13 cellular contexts compared by ENCODE assay signal in genomic region chr1:103529746-103530145, GRCh38. TPM values are rescaled to one million over a fixed set of nuclear protein-coding genes. Genes with fewer than 3 reads are reported as not detected.
DNase-seq lines count a peak whose midpoint lies in the region; TF ChIP-seq lines count a peak whose summit lies in the region.
"Had no signal": no experiment of that assay in that cellular context is flagged by ENCODE, and none has a peak within 500 bp of the region (broad histone marks: within the 10 kb centered on the region; RNA-seq: fewer than 3 reads in every experiment).

No MANE protein-coding gene starts in this region.

- no peaks in the 10 kb centered on the region for H3K9me2 ChIP-seq in hepatocyte (replicated peaks; ENCODE audit: insufficient read depth)

- no peak overlapping the region for H3K4me3 ChIP-seq in hepatocyte
- H3K4me3 ChIP-seq: A549 had no signal

- no peaks in the 10 kb centered on the region for H3K27me3 ChIP-seq in hepatocyte
- H3K27me3 ChIP-seq: dorsolateral prefrontal cortex had no signal

- peaks cover 26% of the 10 kb centered on the region for H4K20me1 ChIP-seq in hepatocyte (ENCODE audit: insufficient read depth, poor library complexity, severe bottlenecking)

- no peaks in the 10 kb centered on the region for H3K36me3 ChIP-seq in hepatocyte (replicated peaks; ENCODE audit: insufficient read depth, low read depth)

- POLR2A ChIA-PET in activated CD4-positive, alpha-beta T cell treated with anti-CD3 and anti-CD28 coated beads, Interleukin-2, amount 10 ng/mL, durations not matched to agents 7 days and 5 days (lab: Charles Lee), result no interaction called here

- H3K36me3 Mint-ChIP-seq in activated CD4-positive, alpha-beta T cell treated with anti-CD3 and anti-CD28 coated beads, Interleukin-2, amount 10 ng/mL, durations not matched to agents 7 days and 5 days (ENCODE audit: low read depth), result peaks cover 48% of the 10 kb centered on the region

- H3K4me3 Mint-ChIP-seq in activated CD4-positive, alpha-beta T cell treated with anti-CD3 and anti-CD28 coated beads, Interleukin-2, amount 10 ng/mL, durations not matched to agents 7 days and 5 days, result no peak overlapping the region
- H3K4me3 Mint-ChIP-seq: nephron had no signal

- H3K27ac ChIP-seq in hepatocyte, result no peak overlapping the region
- H3K27ac ChIP-seq: A549, dorsolateral prefrontal cortex, WERI-Rb-1 had no signal

- peaks cover 19% of the 10 kb centered on the region for H3K4me1 ChIP-seq in hepatocyte (ENCODE audit: insufficient read depth)

- no peaks in the 10 kb centered on the region for H3K27me3 Mint-ChIP-seq in activated CD4-positive, alpha-beta T cell treated with anti-CD3 and anti-CD28 coated beads, Interleukin-2, amount 10 ng/mL, durations not matched to agents 7 days and 5 days

- H3K4me1 Mint-ChIP-seq in activated CD4-positive, alpha-beta T cell treated with anti-CD3 and anti-CD28 coated beads, Interleukin-2, amount 10 ng/mL, durations not matched to agents 7 days and 5 days, result peaks cover 67% of the 10 kb centered on the region

- H3K9me3 Mint-ChIP-seq in activated CD4-positive, alpha-beta T cell treated with anti-CD3 and anti-CD28 coated beads, Interleukin-2, amount 10 ng/mL, durations not matched to agents 7 days and 5 days, result peaks cover 2% of the 10 kb centered on the region
- H3K9me3 Mint-ChIP-seq: nephron had no signal

- DNase-seq in activated CD4-positive, alpha-beta T cell treated with anti-CD3 and anti-CD28 coated beads for 4 hours, result peak; percentile 48 to 49
- DNase-seq in activated CD4-positive, alpha-beta T cell treated with anti-CD3 and anti-CD28 coated beads, Interleukin-2, amount 10 ng/mL, durations not matched to agents 7 days and 5 days, result no peak
- DNase-seq in activated T-cell treated with anti-CD3 and anti-CD28 coated beads, Interleukin-2, amount 50 U/mL, for 1 hour, result peak; percentile 26
- DNase-seq in hepatocyte (ENCODE audit: low spot score) (peak; percentile 9), glomerular visceral epithelial cell (ENCODE audit: extremely low spot score) (no peak), T1000 (lab: John Stamatoyannopoulos, UW) (no peak), GM20000 (ENCODE audit: low spot score) (no peak)
- peak; percentile 23 to 64 for DNase-seq in stimulated activated CD8-positive, alpha-beta memory T cell treated with anti-CD3 and anti-CD28 coated beads, Interleukin-7, amount 100 ng/mL, for 48 hours (ENCODE audit: extremely low read depth in 1 of 2, low read depth in 1 of 2)
- DNase-seq: MM.1S, WERI-Rb-1 had no signal

- WGBS in hepatocyte (ENCODE audit: low lambda C conversion rate, missing lambda C conversion rate), result 95% methylated on average over 8 of the region's 8 CpGs

- CTCF ChIA-PET in activated CD4-positive, alpha-beta T cell treated with anti-CD3 and anti-CD28 coated beads, Interleukin-2, amount 10 ng/mL, durations not matched to agents 7 days and 5 days (lab: Charles Lee), result no interaction called here

- H3K9me3 ChIP-seq in hepatocyte (ENCODE audit: low read depth), result no peaks in the 10 kb centered on the region
- H3K9me3 ChIP-seq: A549 had no signal

- TF ChIP-seq CTCF in hepatocyte (IDR thresholded peaks at IDR 0.05; ENCODE audit: poor library complexity) (no peak), GM20000 (IDR thresholded peaks at IDR 0.05; ENCODE audit: extremely low read depth, missing control alignments) (no peak)

- no peak overlapping the region for H3K27ac Mint-ChIP-seq in activated CD4-positive, alpha-beta T cell treated with anti-CD3 and anti-CD28 coated beads, Interleukin-2, amount 10 ng/mL, durations not matched to agents 7 days and 5 days
- H3K27ac Mint-ChIP-seq: nephron had no signal

- H3K4me2 ChIP-seq in hepatocyte, result no peak overlapping the region
- H3K4me2 ChIP-seq: A549 had no signal

- peaks cover 70% of the 10 kb centered on the region for H3K79me2 ChIP-seq in hepatocyte

- no peak overlapping the region for H2AFZ ChIP-seq in hepatocyte

RNA-seq across cellular contexts. Expression of gene RNPC3, which starts 4.2 kb away (rescaled TPM):
- total RNA-seq in activated CD4-positive, alpha-beta T cell treated with anti-CD3 and anti-CD28 coated beads, Interleukin-2, amount 10 ng/mL, durations not matched to agents 7 days and 5 days, result 10 to 100 TPM; 28.3 to 38.5 TPM
- total RNA-seq in hepatocyte, result 16.7 and 23.4 TPM in 2 replicates
- polyA plus RNA-seq in hepatocyte, result 13.4 and 22.2 TPM in 2 replicates

RNA-seq across cellular contexts. Expression of gene AMY2B, which starts 41.6 kb away (rescaled TPM):
- total RNA-seq in activated CD4-positive, alpha-beta T cell treated with anti-CD3 and anti-CD28 coated beads, Interleukin-2, amount 10 ng/mL, durations not matched to agents 7 days and 5 days, result 10 to 100 TPM in 1 of 2 experiments, 1 to 10 TPM in 1; 8.5 to 10.6 TPM
- total RNA-seq in hepatocyte, result 12.6 and 21.5 TPM in 2 replicates
- polyA plus RNA-seq in hepatocyte, result 9.1 and 9.7 TPM in 2 replicates

Comparison
In these comparisons a context has a peak if more than half of its experiments do, and no peak if none do; other contexts are left out.
1. DNase-seq: peak in activated CD4-positive, alpha-beta T cell treated with anti-CD3 and anti-CD28 coated beads for 4 hours (2 of 2), activated T-cell treated with anti-CD3 and anti-CD28 coated beads, Interleukin-2, amount 50 U/mL, for 1 hour (single experiment), hepatocyte (single experiment) and stimulated activated CD8-positive, alpha-beta memory T cell treated with anti-CD3 and anti-CD28 coated beads, Interleukin-7, amount 100 ng/mL, for 48 hours (2 of 2); none in activated CD4-positive, alpha-beta T cell treated with anti-CD3 and anti-CD28 coated beads, Interleukin-2, amount 10 ng/mL, durations not matched to agents 7 days and 5 days (single experiment), glomerular visceral epithelial cell (single experiment), T1000 (single experiment) and GM20000 (single experiment).